ENCODE assay signal across 8 cellular contexts in genomic region chr5:139747583-139748504, GRCh38. TPM values are rescaled to one million over a fixed set of nuclear protein-coding genes. Genes with fewer than 3 reads are reported as not detected.
A peak's percentile ranks its signal among the peaks of the same experiment; 100 is the strongest.
DNase-seq lines count a peak whose midpoint lies in the region; ATAC-seq and TF ChIP-seq lines count a peak whose summit lies in the region.

No MANE protein-coding gene starts in this region.

- H3K4me1 ChIP-seq in IMR-90 (ENCODE audit: control insufficient read depth, insufficient read depth, low read length) (peaks cover 32% of the 10 kb centered on the region), endodermal cell (ENCODE audit: control insufficient read depth, insufficient read depth, low read length) (peaks cover 7% of the 10 kb centered on the region), muscle layer of duodenum (ENCODE audit: control insufficient read depth in 1 of 2, insufficient read depth in 2 of 2, low read length in 2 of 2) (peaks cover 7 to 34% of the 10 kb centered on the region in 2 donors), stomach (peaks cover 24 to 45% (median 40%) of the 10 kb centered on the region in 4 donors)

- no peak overlapping the region for H2BK120ac ChIP-seq in IMR-90 (ENCODE audit: low read depth, low read length)

- no peak overlapping the region for H3K56ac ChIP-seq in IMR-90 (ENCODE audit: extremely low read depth, insufficient read depth, low read length)

- H3K36me3 Mint-ChIP-seq in endodermal cell (ENCODE audit: low read depth), result peaks cover 2% of the 10 kb centered on the region

- no peak for TF ChIP-seq CTCF in IMR-90 (conservative IDR thresholded peaks at IDR 0.05; ENCODE audit: low read depth, low read length)
- TF ChIP-seq CTCF in endodermal cell (conservative IDR thresholded peaks at IDR 0.05), result no peak
- no peak for TF ChIP-seq CTCF in stomach (IDR thresholded peaks at IDR 0.05)

- peak; percentile 76 for DNase-seq in NK-92 treated with Interleukin-12 subunit alpha and Interleukin-12 subunit beta, amount 100 ng/mL, for 24 hours (lab: John Stamatoyannopoulos, UW)
- DNase-seq in NK-92 (lab: John Stamatoyannopoulos, UW; ENCODE audit: unreplicated experiment) (no peak), IMR-90 (peak; percentile 81), endodermal cell (peak; percentile 82), stomach (peak; percentile 31), GF-D8 (lab: John Stamatoyannopoulos, UW) (no peak)
- DNase-seq in activated CD8-positive, alpha-beta memory T cell treated with anti-CD3 and anti-CD28 coated beads for 24 hours, result peak; percentile 83

- H2AFZ ChIP-seq in IMR-90 (replicated peaks; ENCODE audit: low read length, poor library complexity), result peak overlapping the region; percentile 73

- H3K9ac ChIP-seq in IMR-90 (ENCODE audit: low read depth, low read length) (no peak overlapping the region), endodermal cell (ENCODE audit: extremely low read depth, low read length, poor library complexity, severe bottlenecking) (no peak overlapping the region)

- H3K9me3 ChIP-seq in IMR-90 (ENCODE audit: control insufficient read depth, insufficient read depth, low read length) (no peaks in the 10 kb centered on the region), endodermal cell (ENCODE audit: control insufficient read depth, low read length) (no peaks in the 10 kb centered on the region), muscle layer of duodenum (ENCODE audit: control insufficient read depth in 1 of 2, low read length in 2 of 2) (no peaks in the 10 kb centered on the region), stomach (no peaks in the 10 kb centered on the region)

- TF ChIP-seq EP300 in stomach (IDR thresholded peaks at IDR 0.05), result no peak

- H3K27ac ChIP-seq in IMR-90 (ENCODE audit: insufficient read depth, low read length) (no peak overlapping the region), endodermal cell (ENCODE audit: low read depth, low read length) (peak overlapping the region; percentile 93), muscle layer of duodenum (ENCODE audit: low read length) (no peak overlapping the region), stomach (peak overlapping the region in 2 of 5 donors; percentile 36 to 67)

- no TSS peak for BruUV-seq in IMR-90 (replicated peaks; lab: Mats Ljungman, UMichigan)

- no peak for TF ChIP-seq POLR2A in IMR-90 (IDR thresholded peaks at IDR 0.05; ENCODE audit: low read depth, low read length)
- TF ChIP-seq POLR2A in stomach (IDR thresholded peaks at IDR 0.05), result no peak

- peaks cover 16% of the 10 kb centered on the region for H3K9me1 ChIP-seq in IMR-90 (ENCODE audit: insufficient read depth, low read length)

- H3K36me3 ChIP-seq in IMR-90 (ENCODE audit: control insufficient read depth, insufficient read depth, low read length) (no peaks in the 10 kb centered on the region), endodermal cell (ENCODE audit: control insufficient read depth, insufficient read depth, low read length) (no peaks in the 10 kb centered on the region), muscle layer of duodenum (ENCODE audit: control insufficient read depth in 1 of 2, insufficient read depth in 2 of 2, low read length in 2 of 2) (no peaks in the 10 kb centered on the region), stomach (no peaks in the 10 kb centered on the region)

- peaks cover 90% of the 10 kb centered on the region for H3K27me3 Mint-ChIP-seq in endodermal cell (ENCODE audit: insufficient read depth)

- 0 out of 2 replicates have a peak overlapping the region, but pooled peaks have one; percentile 7 for H3K4ac ChIP-seq in IMR-90 (ENCODE audit: low read depth, low read length)

- no peak overlapping the region for H2AK9ac ChIP-seq in IMR-90 (replicated peaks; ENCODE audit: low read depth, low read length, poor library complexity)

- 14% methylated on average over 24 of the region's 60 CpGs; no CpG with 5 or more reads in 1 of the 2 experiments for WGBS in IMR-90 (ENCODE audit: extremely low coverage in 2 of 2, insufficient read length in 1 of 2), 2 experiments
- 2 to 3% methylated on average over 33 to 60 of the region's 60 CpGs for WGBS in endodermal cell (ENCODE audit: insufficient coverage in 1 of 2, insufficient read length in 1 of 2), 2 experiments
- WGBS in stomach, 5 donors, result 2 to 4% (median 2%) methylated on average over 40 to 60 of the region's 60 CpGs

- peak overlapping the region; percentile 56 for H3K4me2 ChIP-seq in IMR-90 (ENCODE audit: low read depth, low read length)

- no peak overlapping the region for H4K91ac ChIP-seq in IMR-90 (ENCODE audit: insufficient read depth, low read depth, low read length)

- no peak overlapping the region for H2AK5ac ChIP-seq in IMR-90 (ENCODE audit: low read depth, low read length)

- no peak overlapping the region for H2BK20ac ChIP-seq in IMR-90 (ENCODE audit: low read depth, low read length)

- H2BK5ac ChIP-seq in IMR-90 (ENCODE audit: low read depth, low read length, poor library complexity, severe bottlenecking), result no peak overlapping the region

- H4K8ac ChIP-seq in IMR-90 (ENCODE audit: low read depth in 2 of 2, low read length in 2 of 2), result peak overlapping the region; percentile 22 to 47; a peak in 2 of 4 replicates

- H3K4me3 Mint-ChIP-seq in endodermal cell, result peak overlapping the region; percentile 50

- H4K20me1 ChIP-seq in IMR-90 (ENCODE audit: insufficient read depth, low read length), result 0 out of 2 replicates have a peak, but pooled peaks cover 3% of the 10 kb centered on the region

- no peaks in the 10 kb centered on the region for H3K9me3 Mint-ChIP-seq in endodermal cell

- CTCF ChIA-PET in IMR-90 (lab: Yijun Ruan, JAX), result interaction anchor here (0.7 to 2.5 kb wide), 2 partner anchors 14 to 18 kb away, joined by 3 to 9 read pairs; no protein-coding TSS in a partner anchor

- intact Hi-C loops in IMR-90 (cut with micrococcal nuclease), result no loop called here
- intact Hi-C loops in stomach (cut with DNase I; ENCODE audit: low total_unique reads), result no loop called here

- TF ChIP-seq RAD21 in IMR-90 (IDR thresholded peaks at IDR 0.05; ENCODE audit: low read length), result peak; percentile 12; the same call in 1 of the 2 replicates

- ATAC-seq in IMR-90 (ENCODE audit: low read depth), result peak; percentile 4; the same call in 1 of the 2 replicates

- H3K79me1 ChIP-seq in IMR-90 (ENCODE audit: low read depth in 1 of 2, low read length in 2 of 2), result no peaks in the 10 kb centered on the region

- in situ Hi-C loops in IMR-90 (cut with MboI; ENCODE audit: low sequenced_read_pairs), result no loop called here

- H4K5ac ChIP-seq in IMR-90 (ENCODE audit: low read depth, low read length), result peak overlapping the region; percentile 12

- no peak overlapping the region for H3K27ac Mint-ChIP-seq in endodermal cell

- peak overlapping the region; percentile 14; the same call in 1 of the 2 replicates for H3K4me3 ChIP-seq in IMR-90 (ENCODE audit: insufficient read depth, low read depth, low read length)
- peak overlapping the region; percentile 58 for H3K4me3 ChIP-seq in endodermal cell (ENCODE audit: low read length)
- peak overlapping the region; percentile 46 to 57 for H3K4me3 ChIP-seq in muscle layer of duodenum (ENCODE audit: low read depth in 1 of 2, low read length in 2 of 2)
- H3K4me3 ChIP-seq in stomach, result peak overlapping the region; percentile 39 to 56 (median 44)

- H3K27me3 ChIP-seq in IMR-90 (ENCODE audit: control insufficient read depth, insufficient read depth, low read length), result peaks cover 7% of the 10 kb centered on the region; the same call in 1 of the 2 replicates
- H3K27me3 ChIP-seq in endodermal cell (ENCODE audit: control insufficient read depth, insufficient read depth, low read length, poor library complexity, severe bottlenecking), result peaks cover 90% of the 10 kb centered on the region
- peaks cover 13% of the 10 kb centered on the region for H3K27me3 ChIP-seq in muscle layer of duodenum (ENCODE audit: low read depth, low read length)
- H3K27me3 ChIP-seq in stomach, result peaks cover 0 to 64% (median 37%) of the 10 kb centered on the region in 3 donors

- peaks cover 27% of the 10 kb centered on the region for H3K4me1 Mint-ChIP-seq in endodermal cell

- POLR2A ChIA-PET in IMR-90 (lab: Charles Lee; ENCODE audit: unreplicated experiment), result no interaction called here

- H3K18ac ChIP-seq in IMR-90 (ENCODE audit: low read depth, low read length), result no peak overlapping the region; the same call in 1 of the 2 replicates

- 0 out of 2 replicates have a peak overlapping the region, but pooled peaks have one; percentile 42 for H3K23ac ChIP-seq in IMR-90 (ENCODE audit: low read depth, low read length)

- H2BK15ac ChIP-seq in IMR-90 (ENCODE audit: low read depth, low read length), result no peak overlapping the region

- no peak overlapping the region for H3K14ac ChIP-seq in IMR-90 (replicated peaks; ENCODE audit: low read depth, low read length)

- dilution Hi-C loops in IMR-90 (cut with HindIII; ENCODE audit: low sequenced_read_pairs, unreplicated experiment), result no loop called here

TF ChIP-seq in IMR-90, 13 proteins besides CTCF, POLR2A, EP300 and RAD21:
- TF ChIP-seq SMC3 (IDR thresholded peaks at IDR 0.05; ENCODE audit: low read depth, low read length) (no peak; the same call in 1 of the 2 replicates), FOS (IDR thresholded peaks at IDR 0.05; ENCODE audit: low read depth, low read length) (peak; percentile 14; the same call in 1 of the 2 replicates), USF2 (IDR thresholded peaks at IDR 0.05; ENCODE audit: low read depth, low read length) (peak; percentile 82), BHLHE40 (IDR thresholded peaks at IDR 0.05; ENCODE audit: low read depth, low read length) (peak; percentile 94), RFX5 (IDR thresholded peaks at IDR 0.05; ENCODE audit: low read depth, low read length) (no peak), NFE2L2 (IDR thresholded peaks at IDR 0.05; ENCODE audit: low read depth, low read length) (no peak), MAZ (IDR thresholded peaks at IDR 0.05; ENCODE audit: borderline replicate concordance, low read depth, low read length) (peak; percentile 80; the same call in 1 of the 2 replicates), CHD1 (IDR thresholded peaks at IDR 0.05; ENCODE audit: low read depth, low read length) (no peak; the same call in 1 of the 2 replicates)
TF ChIP-seq in IMR-90: peak in this region for 4.

RNA-seq across cellular contexts. Expression of gene PSD2, which starts 47.8 kb away (rescaled TPM):
- total RNA-seq in IMR-90 (2012; rRNA removed) (not detected in 2 replicates), endodermal cell (1 to 10 TPM in 1 of 2 donors, under 1 TPM in 1; 0.55 to 2.5 TPM), stomach (under 1 TPM in 1 of 5 donors, not detected in 4; 0.73 TPM)
- polyA plus RNA-seq in IMR-90 (2012; rRNA removed) (0.03 and 0.05 TPM in 2 replicates), stomach (under 1 TPM in 1 of 3 donors, not detected in 2; 0.05 TPM)
- polyA plus RNA-seq in IMR-90 (2012; cell fraction: cytosol; rRNA removed), result 0.03 and 0.06 TPM in 2 replicates
- 0.11 and 0.16 TPM in 2 replicates for polyA plus RNA-seq in IMR-90 (2012; cell fraction: nucleus; rRNA removed; ENCODE audit: low replicate concordance)
- polyA plus RNA-seq in endodermal cell (2013, experiment 1 of 2), result 2.0 TPM
- polyA plus RNA-seq in endodermal cell (2013, experiment 2 of 2), result 2.0 TPM

Comparison
In these comparisons a context has a peak if more than half of its experiments do, and no peak if none do; other contexts are left out.
1. DNase-seq: peak in NK-92 treated with Interleukin-12 subunit alpha and Interleukin-12 subunit beta, amount 100 ng/mL, for 24 hours (single experiment), IMR-90 (single experiment), activated CD8-positive, alpha-beta memory T cell treated with anti-CD3 and anti-CD28 coated beads for 24 hours (single experiment), endodermal cell (single experiment) and stomach (single experiment); none in NK-92 (single experiment) and GF-D8 (single experiment).
2. Peak in every context shown above with its lines, with median percentiles within 50 percentile points of each other: H3K4me3 ChIP-seq.